14 cellular contexts compared by ENCODE assay signal in the genomic region with DNA sequence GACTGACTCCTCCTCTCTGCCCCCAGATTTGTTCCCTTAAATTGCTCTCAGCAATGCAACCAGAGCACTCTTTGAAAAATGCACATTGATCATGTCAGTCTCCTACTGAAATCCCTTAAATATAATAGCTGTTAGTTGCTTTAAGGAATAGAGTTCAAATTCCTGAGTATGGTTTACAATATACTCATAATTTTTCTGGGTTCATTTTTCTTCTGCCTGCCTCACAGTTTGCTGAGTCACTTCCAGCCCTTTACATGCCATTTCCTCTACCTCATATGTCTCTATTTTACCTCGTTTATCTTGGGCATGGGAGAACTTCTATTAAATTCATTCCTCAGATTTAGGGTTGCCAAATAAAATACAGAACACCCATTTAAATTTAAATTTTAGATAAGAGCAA.
DNase-seq lines count a peak whose midpoint lies in the region; TF ChIP-seq lines count a peak whose summit lies in the region.
"Had no signal": no experiment of that assay in that cellular context is flagged by ENCODE, and none has a peak within 500 bp of the region (broad histone marks: within the 10 kb centered on the region; RNA-seq: fewer than 3 reads in every experiment).

No MANE protein-coding gene starts in this region.

- H3K4me1 ChIP-seq in breast epithelium (no peaks in the 10 kb centered on the region), hepatocyte (ENCODE audit: insufficient read depth) (peaks cover 6% of the 10 kb centered on the region)

- DNase-seq in MCF 10A (ENCODE audit: unreplicated experiment), result peak; percentile 30
- DNase-seq in breast epithelium (ENCODE audit: low spot score in 2 of 2), result no peak
- DNase-seq in astrocyte of the spinal cord (ENCODE audit: low read depth, low spot score), result peak; percentile 53
- no peak for DNase-seq in hepatocyte (ENCODE audit: low spot score)
- DNase-seq in GM19238 (ENCODE audit: insufficient read length, low spot score), result no peak
- no peak for DNase-seq in activated naive CD4-positive, alpha-beta T cell treated with anti-CD3 and anti-CD28 coated beads for 36 hours
- no peak for DNase-seq in NCI-H2107 treated with DMSO at 0.1 percent for 48 hours (lab: John Stamatoyannopoulos, UW; ENCODE audit: unreplicated experiment)
- DNase-seq in effector CD8-positive, alpha-beta T cell (lab: John Stamatoyannopoulos, UW), result no peak
- DNase-seq: CD8-positive, alpha-beta T cell; effector CD4-positive, alpha-beta T cell; midbrain; NCI-H1092 treated with DMSO at 0.1 percent for 48 hours; NCI-H345 had no signal

- no peaks in the 10 kb centered on the region for H3K9me2 ChIP-seq in hepatocyte (replicated peaks; ENCODE audit: insufficient read depth)

- H3K9me3 Mint-ChIP-seq in MCF 10A (ENCODE audit: unreplicated experiment), result no peaks in the 10 kb centered on the region
- H3K9me3 Mint-ChIP-seq in activated naive CD4-positive, alpha-beta T cell treated with anti-CD3 and anti-CD28 coated beads for 36 hours, result peaks cover 7% of the 10 kb centered on the region

- no peaks in the 10 kb centered on the region for H3K36me3 ChIP-seq in breast epithelium
- no peaks in the 10 kb centered on the region for H3K36me3 ChIP-seq in hepatocyte (replicated peaks; ENCODE audit: insufficient read depth, low read depth)

- POLR2A ChIA-PET in MCF 10A (lab: Yijun Ruan, JAX), result no interaction called here

- H3K27ac ChIP-seq in breast epithelium, result no peak overlapping the region
- H3K27ac ChIP-seq in hepatocyte, result peak overlapping the region; percentile 14

- no peaks in the 10 kb centered on the region for H3K27me3 ChIP-seq in breast epithelium
- H3K27me3 ChIP-seq in hepatocyte, result no peaks in the 10 kb centered on the region

- no TSS peak for BruUV-seq in MCF 10A (replicated peaks; lab: Mats Ljungman, UMichigan)

- no peak overlapping the region for H3K4me2 ChIP-seq in hepatocyte

- H4K20me1 ChIP-seq in hepatocyte (ENCODE audit: insufficient read depth, poor library complexity, severe bottlenecking), result no peaks in the 10 kb centered on the region

- H3K4me3 ChIP-seq in breast epithelium, result no peak overlapping the region
- H3K4me3 ChIP-seq in astrocyte of the spinal cord (ENCODE audit: low read depth, low read length), result no peak overlapping the region
- H3K4me3 ChIP-seq in hepatocyte, result no peak overlapping the region

- TF ChIP-seq POLR2A in breast epithelium (IDR thresholded peaks at IDR 0.05), result no peak

- no peaks in the 10 kb centered on the region for H3K36me3 Mint-ChIP-seq in MCF 10A (ENCODE audit: insufficient read depth, unreplicated experiment)
- H3K36me3 Mint-ChIP-seq in activated naive CD4-positive, alpha-beta T cell treated with anti-CD3 and anti-CD28 coated beads for 36 hours (ENCODE audit: low read depth), result no peaks in the 10 kb centered on the region
- H3K36me3 Mint-ChIP-seq: CD8-positive, alpha-beta T cell had no signal

- H3K4me1 Mint-ChIP-seq in MCF 10A (ENCODE audit: insufficient read depth, unreplicated experiment), result peaks cover 11% of the 10 kb centered on the region
- no peaks in the 10 kb centered on the region for H3K4me1 Mint-ChIP-seq in activated naive CD4-positive, alpha-beta T cell treated with anti-CD3 and anti-CD28 coated beads for 36 hours (ENCODE audit: low read depth)
- H3K4me1 Mint-ChIP-seq: activated T-helper 17 cell treated with anti-CD3 and anti-CD28 coated beads, Interleukin-2, amount 50 U/mL, for 72 hours had no signal

- WGBS in hepatocyte (ENCODE audit: low lambda C conversion rate, missing lambda C conversion rate), result 25% methylated on average over 1 of the region's 1 CpG

- CTCF ChIA-PET in MCF 10A (lab: Yijun Ruan, JAX), result interaction anchor here (0.9 kb wide), 1 partner anchor 97 kb away, joined by 3 read pairs; no protein-coding TSS in a partner anchor
- CTCF ChIA-PET in activated naive CD4-positive, alpha-beta T cell treated with anti-CD3 and anti-CD28 coated beads for 36 hours (lab: Charles Lee), result no interaction called here

- H3K9me3 ChIP-seq in breast epithelium (no peaks in the 10 kb centered on the region), hepatocyte (ENCODE audit: low read depth) (no peaks in the 10 kb centered on the region)

- H3K27me3 Mint-ChIP-seq in MCF 10A (ENCODE audit: insufficient read depth, unreplicated experiment), result no peaks in the 10 kb centered on the region
- H3K27me3 Mint-ChIP-seq in activated naive CD4-positive, alpha-beta T cell treated with anti-CD3 and anti-CD28 coated beads for 36 hours (ENCODE audit: low read depth), result no peaks in the 10 kb centered on the region
- H3K27me3 Mint-ChIP-seq: activated T-helper 17 cell treated with anti-CD3 and anti-CD28 coated beads, Interleukin-2, amount 50 U/mL, for 72 hours had no signal

- no peak overlapping the region for H3K4me3 Mint-ChIP-seq in MCF 10A (ENCODE audit: unreplicated experiment)
- H3K4me3 Mint-ChIP-seq in activated naive CD4-positive, alpha-beta T cell treated with anti-CD3 and anti-CD28 coated beads for 36 hours, result no peak overlapping the region
- H3K4me3 Mint-ChIP-seq: activated T-helper 17 cell treated with anti-CD3 and anti-CD28 coated beads, Interleukin-2, amount 50 U/mL, for 72 hours; CD8-positive, alpha-beta T cell had no signal

- peak overlapping the region; percentile 32 for H3K27ac Mint-ChIP-seq in MCF 10A (ENCODE audit: low read depth, unreplicated experiment)
- H3K27ac Mint-ChIP-seq in activated naive CD4-positive, alpha-beta T cell treated with anti-CD3 and anti-CD28 coated beads for 36 hours, result no peak overlapping the region
- H3K27ac Mint-ChIP-seq: activated T-helper 17 cell treated with anti-CD3 and anti-CD28 coated beads, Interleukin-2, amount 50 U/mL, for 72 hours; CD8-positive, alpha-beta T cell had no signal

- intact Hi-C loops in MCF 10A (cut with micrococcal nuclease) (no loop called here), breast epithelium (cut with DNase I; ENCODE audit: low total_unique reads) (no loop called here)
- intact Hi-C loops in activated naive CD4-positive, alpha-beta T cell treated with anti-CD3 and anti-CD28 coated beads for 36 hours (cut with micrococcal nuclease), result no loop called here

- H3K79me2 ChIP-seq in hepatocyte, result no peaks in the 10 kb centered on the region

- TF ChIP-seq CTCF in MCF 10A (IDR thresholded peaks at IDR 0.05; ENCODE audit: unreplicated experiment) (no peak), breast epithelium (IDR thresholded peaks at IDR 0.05) (no peak), astrocyte of the spinal cord (IDR thresholded peaks at IDR 0.05; ENCODE audit: low read depth, low read length) (no peak), hepatocyte (IDR thresholded peaks at IDR 0.05; ENCODE audit: poor library complexity) (no peak)

- in situ Hi-C loops in astrocyte of the spinal cord (cut with HindIII; ENCODE audit: low sequenced_read_pairs), result no loop called here

- no peak overlapping the region for H2AFZ ChIP-seq in hepatocyte

Comparison
In these comparisons a context has a peak if more than half of its experiments do, and no peak if none do; other contexts are left out.
1. DNase-seq: peak in MCF 10A (single experiment) and astrocyte of the spinal cord (single experiment); none in breast epithelium (0 of 2), hepatocyte (single experiment), GM19238 (single experiment), activated naive CD4-positive, alpha-beta T cell treated with anti-CD3 and anti-CD28 coated beads for 36 hours (single experiment), NCI-H2107 treated with DMSO at 0.1 percent for 48 hours (single experiment) and effector CD8-positive, alpha-beta T cell (single experiment).